ENCODE assay signal across 1 cellular context in genomic region chr2:26605195-26605968, GRCh38.
TF ChIP-seq lines count a peak whose summit lies in the region.

No MANE protein-coding gene starts in this region.

TF ChIP-seq in GM12878, 131 proteins besides CTCF, POLR2A, EP300 and RAD21 (continued from another document):
- TF ChIP-seq, protein P1, sequence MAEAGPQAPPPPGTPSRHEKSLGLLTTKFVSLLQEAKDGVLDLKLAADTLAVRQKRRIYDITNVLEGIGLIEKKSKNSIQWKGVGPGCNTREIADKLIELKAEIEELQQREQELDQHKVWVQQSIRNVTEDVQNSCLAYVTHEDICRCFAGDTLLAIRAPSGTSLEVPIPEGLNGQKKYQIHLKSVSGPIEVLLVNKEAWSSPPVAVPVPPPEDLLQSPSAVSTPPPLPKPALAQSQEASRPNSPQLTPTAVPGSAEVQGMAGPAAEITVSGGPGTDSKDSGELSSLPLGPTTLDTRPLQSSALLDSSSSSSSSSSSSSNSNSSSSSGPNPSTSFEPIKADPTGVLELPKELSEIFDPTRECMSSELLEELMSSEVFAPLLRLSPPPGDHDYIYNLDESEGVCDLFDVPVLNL (IDR thresholded peaks at IDR 0.05; ENCODE audit: low read depth, low read length) = no peak
- TF ChIP-seq RBBP5 (conservative IDR thresholded peaks at IDR 0.05) (no peak), HCFC1 (IDR thresholded peaks at IDR 0.05; ENCODE audit: low read length) (no peak), RAD51 (IDR thresholded peaks at IDR 0.05) (no peak), MYC (IDR thresholded peaks at IDR 0.05; ENCODE audit: insufficient read depth, insufficient read length, insufficient replicate concordance, low read length, severe bottlenecking) (no peak), USF1 (IDR thresholded peaks at IDR 0.05; ENCODE audit: borderline replicate concordance, extremely low read length, insufficient read depth, low read depth, low read length) (no peak), ESRRA (IDR thresholded peaks at IDR 0.05; ENCODE audit: low read length) (no peak), PML (IDR thresholded peaks at IDR 0.05; ENCODE audit: low read length) (no peak), WRNIP1 (IDR thresholded peaks at IDR 0.05; ENCODE audit: borderline replicate concordance, low read depth, low read length) (peak; percentile 97; the same call in 1 of the 2 replicates), SMC3 (IDR thresholded peaks at IDR 0.05; ENCODE audit: borderline replicate concordance, low read length) (peak; percentile 78), NFYA (IDR thresholded peaks at IDR 0.05; ENCODE audit: borderline replicate concordance, low read depth, low read length) (no peak), STAT3 (IDR thresholded peaks at IDR 0.05; ENCODE audit: low read depth, low read length) (no peak), POLR2AphosphoS5 (IDR thresholded peaks at IDR 0.05; ENCODE audit: low read length) (no peak), IRF4 (IDR thresholded peaks at IDR 0.05; ENCODE audit: low read depth, low read length) (0 out of 2 replicates have a peak, but pooled peaks have one; percentile 16), SUZ12 (IDR thresholded peaks at IDR 0.05; ENCODE audit: unreplicated experiment) (no peak), CBX5 (IDR thresholded peaks at IDR 0.05; ENCODE audit: low read depth) (no peak), MXI1 (IDR thresholded peaks at IDR 0.05; ENCODE audit: low read depth, low read length) (no peak), IRF3 (IDR thresholded peaks at IDR 0.05) (no peak), NFIC (IDR thresholded peaks at IDR 0.05; ENCODE audit: low read depth, low read length) (no peak), CEBPZ (IDR thresholded peaks at IDR 0.05; ENCODE audit: low read depth, low read length) (no peak), SP1 (IDR thresholded peaks at IDR 0.05; ENCODE audit: low read depth, low read length) (no peak), SREBF2 (IDR thresholded peaks at IDR 0.05; ENCODE audit: low read length) (no peak), YY1 (IDR thresholded peaks at IDR 0.05; ENCODE audit: low read depth, low read length) (peak; percentile 17; the same call in 1 of the 2 replicates), ZSCAN29 (IDR thresholded peaks at IDR 0.05) (no peak), EED (IDR thresholded peaks at IDR 0.05; ENCODE audit: low read depth) (no peak), DPF2 (IDR thresholded peaks at IDR 0.05) (peak; percentile 89), ZBED1 (IDR thresholded peaks at IDR 0.05; ENCODE audit: borderline replicate concordance) (no peak), SMARCA5 (IDR thresholded peaks at IDR 0.05) (no peak), KAT2A (conservative IDR thresholded peaks at IDR 0.05; ENCODE audit: control insufficient read depth, low read depth, low read length) (no peak), ZZZ3 (IDR thresholded peaks at IDR 0.05; ENCODE audit: control insufficient read depth, insufficient read length, low read depth) (no peak)
- TF ChIP-seq, protein P2, sequence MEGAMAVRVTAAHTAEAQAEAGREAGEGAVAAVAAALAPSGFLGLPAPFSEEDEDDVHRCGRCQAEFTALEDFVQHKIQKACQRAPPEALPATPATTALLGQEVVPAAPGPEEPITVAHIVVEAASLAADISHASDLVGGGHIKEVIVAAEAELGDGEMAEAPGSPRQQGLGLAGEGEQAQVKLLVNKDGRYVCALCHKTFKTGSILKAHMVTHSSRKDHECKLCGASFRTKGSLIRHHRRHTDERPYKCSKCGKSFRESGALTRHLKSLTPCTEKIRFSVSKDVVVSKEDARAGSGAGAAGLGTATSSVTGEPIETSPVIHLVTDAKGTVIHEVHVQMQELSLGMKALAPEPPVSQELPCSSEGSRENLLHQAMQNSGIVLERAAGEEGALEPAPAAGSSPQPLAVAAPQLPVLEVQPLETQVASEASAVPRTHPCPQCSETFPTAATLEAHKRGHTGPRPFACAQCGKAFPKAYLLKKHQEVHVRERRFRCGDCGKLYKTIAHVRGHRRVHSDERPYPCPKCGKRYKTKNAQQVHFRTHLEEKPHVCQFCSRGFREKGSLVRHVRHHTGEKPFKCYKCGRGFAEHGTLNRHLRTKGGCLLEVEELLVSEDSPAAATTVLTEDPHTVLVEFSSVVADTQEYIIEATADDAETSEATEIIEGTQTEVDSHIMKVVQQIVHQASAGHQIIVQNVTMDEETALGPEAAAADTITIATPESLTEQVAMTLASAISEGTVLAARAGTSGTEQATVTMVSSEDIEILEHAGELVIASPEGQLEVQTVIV (IDR thresholded peaks at IDR 0.05; ENCODE audit: borderline replicate concordance, partially characterized antibody) = no peak
- TF ChIP-seq, protein P3, sequence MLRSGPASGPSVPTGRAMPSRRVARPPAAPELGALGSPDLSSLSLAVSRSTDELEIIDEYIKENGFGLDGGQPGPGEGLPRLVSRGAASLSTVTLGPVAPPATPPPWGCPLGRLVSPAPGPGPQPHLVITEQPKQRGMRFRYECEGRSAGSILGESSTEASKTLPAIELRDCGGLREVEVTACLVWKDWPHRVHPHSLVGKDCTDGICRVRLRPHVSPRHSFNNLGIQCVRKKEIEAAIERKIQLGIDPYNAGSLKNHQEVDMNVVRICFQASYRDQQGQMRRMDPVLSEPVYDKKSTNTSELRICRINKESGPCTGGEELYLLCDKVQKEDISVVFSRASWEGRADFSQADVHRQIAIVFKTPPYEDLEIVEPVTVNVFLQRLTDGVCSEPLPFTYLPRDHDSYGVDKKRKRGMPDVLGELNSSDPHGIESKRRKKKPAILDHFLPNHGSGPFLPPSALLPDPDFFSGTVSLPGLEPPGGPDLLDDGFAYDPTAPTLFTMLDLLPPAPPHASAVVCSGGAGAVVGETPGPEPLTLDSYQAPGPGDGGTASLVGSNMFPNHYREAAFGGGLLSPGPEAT (IDR thresholded peaks at IDR 0.05; ENCODE audit: low read depth) = no peak
- TF ChIP-seq, protein P4, sequence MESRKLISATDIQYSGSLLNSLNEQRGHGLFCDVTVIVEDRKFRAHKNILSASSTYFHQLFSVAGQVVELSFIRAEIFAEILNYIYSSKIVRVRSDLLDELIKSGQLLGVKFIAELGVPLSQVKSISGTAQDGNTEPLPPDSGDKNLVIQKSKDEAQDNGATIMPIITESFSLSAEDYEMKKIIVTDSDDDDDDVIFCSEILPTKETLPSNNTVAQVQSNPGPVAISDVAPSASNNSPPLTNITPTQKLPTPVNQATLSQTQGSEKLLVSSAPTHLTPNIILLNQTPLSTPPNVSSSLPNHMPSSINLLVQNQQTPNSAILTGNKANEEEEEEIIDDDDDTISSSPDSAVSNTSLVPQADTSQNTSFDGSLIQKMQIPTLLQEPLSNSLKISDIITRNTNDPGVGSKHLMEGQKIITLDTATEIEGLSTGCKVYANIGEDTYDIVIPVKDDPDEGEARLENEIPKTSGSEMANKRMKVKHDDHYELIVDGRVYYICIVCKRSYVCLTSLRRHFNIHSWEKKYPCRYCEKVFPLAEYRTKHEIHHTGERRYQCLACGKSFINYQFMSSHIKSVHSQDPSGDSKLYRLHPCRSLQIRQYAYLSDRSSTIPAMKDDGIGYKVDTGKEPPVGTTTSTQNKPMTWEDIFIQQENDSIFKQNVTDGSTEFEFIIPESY (IDR thresholded peaks at IDR 0.05) = no peak
- TF ChIP-seq, protein P5, sequence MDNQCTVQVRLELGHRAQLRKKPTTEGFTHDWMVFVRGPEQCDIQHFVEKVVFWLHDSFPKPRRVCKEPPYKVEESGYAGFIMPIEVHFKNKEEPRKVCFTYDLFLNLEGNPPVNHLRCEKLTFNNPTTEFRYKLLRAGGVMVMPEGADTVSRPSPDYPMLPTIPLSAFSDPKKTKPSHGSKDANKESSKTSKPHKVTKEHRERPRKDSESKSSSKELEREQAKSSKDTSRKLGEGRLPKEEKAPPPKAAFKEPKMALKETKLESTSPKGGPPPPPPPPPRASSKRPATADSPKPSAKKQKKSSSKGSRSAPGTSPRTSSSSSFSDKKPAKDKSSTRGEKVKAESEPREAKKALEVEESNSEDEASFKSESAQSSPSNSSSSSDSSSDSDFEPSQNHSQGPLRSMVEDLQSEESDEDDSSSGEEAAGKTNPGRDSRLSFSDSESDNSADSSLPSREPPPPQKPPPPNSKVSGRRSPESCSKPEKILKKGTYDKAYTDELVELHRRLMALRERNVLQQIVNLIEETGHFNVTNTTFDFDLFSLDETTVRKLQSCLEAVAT (IDR thresholded peaks at IDR 0.05) = no peak
- TF ChIP-seq, protein P6, sequence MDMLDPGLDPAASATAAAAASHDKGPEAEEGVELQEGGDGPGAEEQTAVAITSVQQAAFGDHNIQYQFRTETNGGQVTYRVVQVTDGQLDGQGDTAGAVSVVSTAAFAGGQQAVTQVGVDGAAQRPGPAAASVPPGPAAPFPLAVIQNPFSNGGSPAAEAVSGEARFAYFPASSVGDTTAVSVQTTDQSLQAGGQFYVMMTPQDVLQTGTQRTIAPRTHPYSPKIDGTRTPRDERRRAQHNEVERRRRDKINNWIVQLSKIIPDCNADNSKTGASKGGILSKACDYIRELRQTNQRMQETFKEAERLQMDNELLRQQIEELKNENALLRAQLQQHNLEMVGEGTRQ (IDR thresholded peaks at IDR 0.05; ENCODE audit: borderline replicate concordance, low read depth, low read length) = no peak
- TF ChIP-seq, protein P7, sequence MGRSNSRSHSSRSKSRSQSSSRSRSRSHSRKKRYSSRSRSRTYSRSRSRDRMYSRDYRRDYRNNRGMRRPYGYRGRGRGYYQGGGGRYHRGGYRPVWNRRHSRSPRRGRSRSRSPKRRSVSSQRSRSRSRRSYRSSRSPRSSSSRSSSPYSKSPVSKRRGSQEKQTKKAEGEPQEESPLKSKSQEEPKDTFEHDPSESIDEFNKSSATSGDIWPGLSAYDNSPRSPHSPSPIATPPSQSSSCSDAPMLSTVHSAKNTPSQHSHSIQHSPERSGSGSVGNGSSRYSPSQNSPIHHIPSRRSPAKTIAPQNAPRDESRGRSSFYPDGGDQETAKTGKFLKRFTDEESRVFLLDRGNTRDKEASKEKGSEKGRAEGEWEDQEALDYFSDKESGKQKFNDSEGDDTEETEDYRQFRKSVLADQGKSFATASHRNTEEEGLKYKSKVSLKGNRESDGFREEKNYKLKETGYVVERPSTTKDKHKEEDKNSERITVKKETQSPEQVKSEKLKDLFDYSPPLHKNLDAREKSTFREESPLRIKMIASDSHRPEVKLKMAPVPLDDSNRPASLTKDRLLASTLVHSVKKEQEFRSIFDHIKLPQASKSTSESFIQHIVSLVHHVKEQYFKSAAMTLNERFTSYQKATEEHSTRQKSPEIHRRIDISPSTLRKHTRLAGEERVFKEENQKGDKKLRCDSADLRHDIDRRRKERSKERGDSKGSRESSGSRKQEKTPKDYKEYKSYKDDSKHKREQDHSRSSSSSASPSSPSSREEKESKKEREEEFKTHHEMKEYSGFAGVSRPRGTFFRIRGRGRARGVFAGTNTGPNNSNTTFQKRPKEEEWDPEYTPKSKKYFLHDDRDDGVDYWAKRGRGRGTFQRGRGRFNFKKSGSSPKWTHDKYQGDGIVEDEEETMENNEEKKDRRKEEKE (IDR thresholded peaks at IDR 0.05) = no peak
- TF ChIP-seq, protein P8, sequence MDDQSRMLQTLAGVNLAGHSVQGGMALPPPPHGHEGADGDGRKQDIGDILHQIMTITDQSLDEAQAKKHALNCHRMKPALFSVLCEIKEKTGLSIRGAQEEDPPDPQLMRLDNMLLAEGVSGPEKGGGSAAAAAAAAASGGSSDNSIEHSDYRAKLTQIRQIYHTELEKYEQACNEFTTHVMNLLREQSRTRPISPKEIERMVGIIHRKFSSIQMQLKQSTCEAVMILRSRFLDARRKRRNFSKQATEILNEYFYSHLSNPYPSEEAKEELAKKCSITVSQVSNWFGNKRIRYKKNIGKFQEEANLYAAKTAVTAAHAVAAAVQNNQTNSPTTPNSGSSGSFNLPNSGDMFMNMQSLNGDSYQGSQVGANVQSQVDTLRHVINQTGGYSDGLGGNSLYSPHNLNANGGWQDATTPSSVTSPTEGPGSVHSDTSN (IDR thresholded peaks at IDR 0.05; ENCODE audit: insufficient replicate concordance, low read depth, low read length) = no peak
